Comparison of ENCODE assay signal across 12 cellular contexts in genomic region chr6:20463396-20463795, GRCh38.
DNase-seq lines count a peak whose midpoint lies in the region; ATAC-seq and TF ChIP-seq lines count a peak whose summit lies in the region.
"Had no signal": no experiment of that assay in that cellular context is flagged by ENCODE, and none has a peak within 500 bp of the region (broad histone marks: within the 10 kb centered on the region; RNA-seq: fewer than 3 reads in every experiment).

No MANE protein-coding gene starts in this region.

- ATAC-seq in GM18861 (IDR thresholded peaks at IDR 0.05; ENCODE audit: unreplicated experiment), result peak; percentile 54
- ATAC-seq in GM21528 (IDR thresholded peaks at IDR 0.05; ENCODE audit: low FRiP score, unreplicated experiment), result peak; percentile 69
- ATAC-seq in HG03108 (IDR thresholded peaks at IDR 0.05; ENCODE audit: unreplicated experiment), result peak; percentile 53
- ATAC-seq in memory B cell (ENCODE audit: low read depth), result peak; percentile 27
- ATAC-seq in activated T-helper 17 cell treated with anti-CD3 and anti-CD28 coated beads, Interleukin-2, amount 50 U/mL, for 72 hours (replicated peaks), result no peak
- ATAC-seq: heart right ventricle, left ventricle myocardium superior had no signal

- peaks cover 5% of the 10 kb centered on the region for H3K9me3 Mint-ChIP-seq in memory B cell
- H3K9me3 Mint-ChIP-seq in MCF 10A (ENCODE audit: unreplicated experiment), result no peaks in the 10 kb centered on the region
- no peaks in the 10 kb centered on the region for H3K9me3 Mint-ChIP-seq in activated T-helper 17 cell treated with anti-CD3 and anti-CD28 coated beads, Interleukin-2, amount 50 U/mL, for 72 hours
- H3K9me3 Mint-ChIP-seq: CD4-positive, CD25-positive, alpha-beta regulatory T cell had no signal

- TF ChIP-seq CTCF in MCF 10A (IDR thresholded peaks at IDR 0.05; ENCODE audit: unreplicated experiment), result no peak

- H3K4me1 Mint-ChIP-seq in memory B cell, result peaks cover 15% of the 10 kb centered on the region
- H3K4me1 Mint-ChIP-seq in MCF 10A (ENCODE audit: insufficient read depth, unreplicated experiment), result peaks cover 7% of the 10 kb centered on the region
- peaks cover 20% of the 10 kb centered on the region for H3K4me1 Mint-ChIP-seq in activated T-helper 17 cell treated with anti-CD3 and anti-CD28 coated beads, Interleukin-2, amount 50 U/mL, for 72 hours

- no TSS peak for BruUV-seq in MCF 10A (replicated peaks; lab: Mats Ljungman, UMichigan)

- POLR2A ChIA-PET in MCF 10A (lab: Yijun Ruan, JAX), result no interaction called here

- H3K27ac Mint-ChIP-seq in memory B cell, result no peak overlapping the region
- H3K27ac Mint-ChIP-seq in MCF 10A (ENCODE audit: low read depth, unreplicated experiment), result no peak overlapping the region
- no peak overlapping the region for H3K27ac Mint-ChIP-seq in activated T-helper 17 cell treated with anti-CD3 and anti-CD28 coated beads, Interleukin-2, amount 50 U/mL, for 72 hours

- H3K27me3 Mint-ChIP-seq in memory B cell (no peaks in the 10 kb centered on the region), MCF 10A (ENCODE audit: insufficient read depth, unreplicated experiment) (no peaks in the 10 kb centered on the region)
- H3K27me3 Mint-ChIP-seq in activated T-helper 17 cell treated with anti-CD3 and anti-CD28 coated beads, Interleukin-2, amount 50 U/mL, for 72 hours, result no peaks in the 10 kb centered on the region
- H3K27me3 Mint-ChIP-seq: CD4-positive, CD25-positive, alpha-beta regulatory T cell had no signal

- intact Hi-C loops in MCF 10A (cut with micrococcal nuclease), result no loop called here

- H3K36me3 Mint-ChIP-seq in memory B cell (peaks cover 23% of the 10 kb centered on the region), MCF 10A (ENCODE audit: insufficient read depth, unreplicated experiment) (peaks cover 28% of the 10 kb centered on the region)
- peaks cover 19% of the 10 kb centered on the region for H3K36me3 Mint-ChIP-seq in activated T-helper 17 cell treated with anti-CD3 and anti-CD28 coated beads, Interleukin-2, amount 50 U/mL, for 72 hours (ENCODE audit: low read depth)

- CTCF ChIA-PET in MCF 10A (lab: Yijun Ruan, JAX), result no interaction called here

- DNase-seq in memory B cell (ENCODE audit: low spot score in 2 of 2) (no peak), cerebellar nuclear complex (lab: John Stamatoyannopoulos, UW) (no peak), MCF 10A (ENCODE audit: unreplicated experiment) (no peak)
- DNase-seq in activated CD4-positive, CD25-positive, alpha-beta regulatory T cell (lab: John Stamatoyannopoulos, UW), result no peak
- DNase-seq: CD4-positive, CD25-positive, alpha-beta regulatory T cell; heart right ventricle; left ventricle myocardium superior; occipital lobe had no signal

- H3K4me3 Mint-ChIP-seq in memory B cell, result no peak overlapping the region
- H3K4me3 Mint-ChIP-seq in MCF 10A (ENCODE audit: unreplicated experiment), result no peak overlapping the region
- no peak overlapping the region for H3K4me3 Mint-ChIP-seq in activated T-helper 17 cell treated with anti-CD3 and anti-CD28 coated beads, Interleukin-2, amount 50 U/mL, for 72 hours
- H3K4me3 Mint-ChIP-seq: CD4-positive, CD25-positive, alpha-beta regulatory T cell had no signal
